In genomic region chr15:58724471-58724870, GRCh38 we compare ENCODE assay signal across 8 cellular contexts. TPM values are rescaled to one million over a fixed set of nuclear protein-coding genes. Genes with fewer than 3 reads are reported as not detected.
DNase-seq lines count a peak whose midpoint lies in the region; ATAC-seq and TF ChIP-seq lines count a peak whose summit lies in the region.

No MANE protein-coding gene starts in this region.

- H3K9me2 ChIP-seq in GM23338 (ENCODE audit: insufficient read depth) = no peaks in the 10 kb centered on the region

- peaks cover 22% of the 10 kb centered on the region for H3K4me1 Mint-ChIP-seq in GM23338
- H3K4me1 Mint-ChIP-seq in immature natural killer cell = peaks cover 63 to 81% of the 10 kb centered on the region in 2 donors

- H3K27ac Mint-ChIP-seq in GM23338 (no peak overlapping the region), immature natural killer cell (peak overlapping the region; percentile 16 to 81 (median 64))

- peaks cover 10% of the 10 kb centered on the region for H3K4me1 ChIP-seq in GM23338 (ENCODE audit: insufficient read depth)

- H3K4me3 Mint-ChIP-seq in GM23338 (no peak overlapping the region), immature natural killer cell (peak overlapping the region; percentile 1 to 60 (median 48))

- no peaks in the 10 kb centered on the region for H3F3A ChIP-seq in GM23338 (replicated peaks; ENCODE audit: low read depth)

- H3K36me3 Mint-ChIP-seq in GM23338 (ENCODE audit: low read depth) (no peaks in the 10 kb centered on the region), immature natural killer cell (peaks cover 0 to 4% (median 3%) of the 10 kb centered on the region in 3 donors)

- no peak overlapping the region for H3K4me3 ChIP-seq in GM23338

- DNase-seq in GM13977 (ENCODE audit: low spot score) (peak; percentile 56), GM23338 (ENCODE audit: low spot score) (no peak), NCI-H69 (lab: John Stamatoyannopoulos, UW) (peak; percentile 34), immature natural killer cell (no peak), NCI-H2029 (lab: John Stamatoyannopoulos, UW) (no peak), NCI-H446 treated with DMSO at 0.1 percent for 48 hours (lab: John Stamatoyannopoulos, UW) (no peak), globus pallidus (ENCODE audit: low spot score) (no peak)

- no peaks in the 10 kb centered on the region for H3K27me3 ChIP-seq in GM23338 (ENCODE audit: insufficient read depth)

- peaks cover 99% of the 10 kb centered on the region for H3K79me2 ChIP-seq in GM23338 (replicated peaks; ENCODE audit: insufficient read depth)

- H3K9me3 Mint-ChIP-seq in GM23338 (no peaks in the 10 kb centered on the region), immature natural killer cell (no peaks in the 10 kb centered on the region)

- no peak for TF ChIP-seq CTCF in GM13977 (IDR thresholded peaks at IDR 0.05; ENCODE audit: extremely low read depth, insufficient read depth, missing control alignments)
- no peak for TF ChIP-seq CTCF in GM23338 (conservative IDR thresholded peaks at IDR 0.05; ENCODE audit: low read depth in 2 of 2)

- H3K4me2 ChIP-seq in GM23338 = no peak overlapping the region

- in situ Hi-C loops in GM13977 (cut with MboI; ENCODE audit: low pct_unique_long_range_greater_than_20kb, low sequenced_read_pairs, unreplicated experiment) = no loop called here

- H2AFZ ChIP-seq in GM23338 = no peak overlapping the region

- no peak; the same call in 2 of the 3 replicates for ATAC-seq in GM23338
- ATAC-seq in HG03520 (IDR thresholded peaks at IDR 0.05; ENCODE audit: unreplicated experiment) = no peak

- H4K20me1 ChIP-seq in GM23338 (replicated peaks; ENCODE audit: insufficient read depth) = peaks cover 41% of the 10 kb centered on the region

- H3K27ac ChIP-seq in GM23338 (ENCODE audit: low read depth) = peak overlapping the region; percentile 28; the same call in 1 of the 2 replicates

- H3K27me3 Mint-ChIP-seq in GM23338 (ENCODE audit: insufficient read depth, low read depth, poor library complexity) = peaks cover 6% of the 10 kb centered on the region
- H3K27me3 Mint-ChIP-seq in immature natural killer cell (ENCODE audit: low read depth in 3 of 3) = no peaks in the 10 kb centered on the region

- H3K36me3 ChIP-seq in GM23338 (ENCODE audit: insufficient read depth) = no peaks in the 10 kb centered on the region

TF ChIP-seq in GM23338, 12 proteins besides CTCF, POLR2A, EP300 and RAD21:
- TF ChIP-seq REST (IDR thresholded peaks at IDR 0.05; ENCODE audit: unreplicated experiment) = no peak

RNA-seq across cellular contexts. Expression of gene ADAM10, which starts 25.0 kb away (rescaled TPM):
- 114 and 135 TPM in 2 replicates for total RNA-seq in GM23338 (2014; rRNA removed; shearing (Covaris generic))
- polyA plus RNA-seq in GM23338 (2016; fragmentation: Nextera tagmentation; extraction: Ambion mirVana) (19.5 and 25.0 TPM in 2 replicates), immature natural killer cell (100 to 1,000 TPM; 136 to 314 (median 192) TPM)

RNA-seq across cellular contexts. Expression of gene MINDY2, which starts 46.6 kb away (rescaled TPM):
- 36.3 and 40.3 TPM in 2 replicates for total RNA-seq in GM23338 (2014; rRNA removed; shearing (Covaris generic))
- polyA plus RNA-seq in GM23338 (2016; fragmentation: Nextera tagmentation; extraction: Ambion mirVana) (34.0 and 47.9 TPM in 2 replicates), immature natural killer cell (10 to 100 TPM in 2 of 3 donors, 1 to 10 TPM in 1; 9.4 to 22.6 (median 16.5) TPM)

Comparison
In these comparisons a context has a peak if more than half of its experiments do, and no peak if none do; other contexts are left out.
1. DNase-seq: peak in GM13977 (single experiment) and NCI-H69 (single experiment); none in GM23338 (single experiment), immature natural killer cell (0 of 3), NCI-H2029 (single experiment), NCI-H446 treated with DMSO at 0.1 percent for 48 hours (single experiment) and globus pallidus (single experiment).